18 cellular contexts compared by ENCODE assay signal in the genomic region with DNA sequence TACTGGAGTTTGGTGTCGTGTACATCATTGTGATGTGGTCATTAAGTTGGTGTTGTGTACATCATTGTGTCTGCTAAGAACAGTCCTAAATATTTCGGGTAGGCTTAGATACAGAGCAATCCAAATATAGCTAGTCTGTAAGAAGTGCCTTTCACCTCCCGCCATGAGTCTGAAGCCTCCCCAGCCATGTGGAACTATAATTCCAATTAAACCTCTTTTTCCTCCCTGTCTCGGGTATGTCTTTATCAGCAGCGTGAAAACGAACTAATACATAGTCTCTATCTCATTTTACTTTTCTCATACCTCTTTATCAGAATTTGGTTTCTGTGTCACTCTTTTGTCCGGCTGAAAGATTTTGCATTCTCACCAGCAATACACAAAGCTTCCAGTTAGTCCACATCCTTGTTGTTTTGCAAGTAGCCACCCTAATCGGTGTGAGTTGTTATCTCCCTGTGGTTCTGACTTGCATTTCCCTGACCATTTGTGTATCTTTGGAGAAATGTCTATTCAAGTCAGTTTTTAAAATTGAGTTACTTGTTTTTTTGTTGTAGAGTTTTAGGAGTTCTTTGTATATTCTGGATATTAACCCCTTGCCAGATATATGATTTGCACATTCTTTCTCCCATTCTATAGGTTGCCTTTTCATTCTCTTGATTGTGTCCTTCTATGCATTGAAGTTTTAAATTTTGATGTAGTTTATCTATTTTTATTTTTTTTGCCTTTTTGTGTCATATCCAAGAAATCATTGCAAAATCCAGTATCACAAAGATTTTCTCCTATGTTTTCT.
"Had no signal": no experiment of that assay in that cellular context is flagged by ENCODE, and none has a peak within 500 bp of the region (broad histone marks: within the 10 kb centered on the region; RNA-seq: fewer than 3 reads in every experiment).

No MANE protein-coding gene starts in this region.

- H3K27me3 Mint-ChIP-seq: activated CD4-positive, alpha-beta T cell treated with anti-CD3 and anti-CD28 coated beads for 36 hours; brain had no signal

- H3K36me3 ChIP-seq: adrenal gland, ovary, thoracic aorta, uterus had no signal

- H3K27ac ChIP-seq: adrenal gland, foreskin keratinocyte, ovary, thoracic aorta, uterus, VCaP had no signal

- H3K4me1 Mint-ChIP-seq: activated naive CD4-positive, alpha-beta T cell treated with anti-CD3 and anti-CD28 coated beads, Interleukin-2, amount 50 U/mL, for 24 hours had no signal

- H3K9me3 ChIP-seq: adrenal gland, ovary, stomach, thoracic aorta, uterus had no signal

- FAIRE-seq: endothelial cell of umbilical vein had no signal

- DNase-seq: activated CD4-positive, alpha-beta memory T cell treated with anti-CD3 and anti-CD28 coated beads for 36 hours; activated CD4-positive, alpha-beta T cell treated with anti-CD3 and anti-CD28 coated beads for 36 hours; activated T-cell treated with anti-CD3 and anti-CD28 coated beads, Interleukin-2, amount 50 U/mL, for 24 hours; adrenal gland; central memory CD4-positive, alpha-beta T cell; cortex of kidney; effector CD4-positive, alpha-beta T cell; foreskin keratinocyte; ovary; stimulated activated CD4-positive, alpha-beta T cell treated with anti-CD3 and anti-CD28 coated beads, Interleukin-1b, Interleukin-23, amount 100 ng/mL, for 48 hours; stomach; uterus had no signal

- H3K4me3 Mint-ChIP-seq: activated CD4-positive, alpha-beta memory T cell treated with anti-CD3 and anti-CD28 coated beads for 36 hours; activated CD4-positive, alpha-beta T cell treated with anti-CD3 and anti-CD28 coated beads for 36 hours; activated naive CD4-positive, alpha-beta T cell treated with anti-CD3 and anti-CD28 coated beads, Interleukin-2, amount 50 U/mL, for 24 hours; activated T-cell treated with anti-CD3 and anti-CD28 coated beads, Interleukin-2, amount 50 U/mL, for 24 hours; brain had no signal

- H3K36me3 Mint-ChIP-seq: activated CD4-positive, alpha-beta memory T cell treated with anti-CD3 and anti-CD28 coated beads for 36 hours; activated naive CD4-positive, alpha-beta T cell treated with anti-CD3 and anti-CD28 coated beads, Interleukin-2, amount 50 U/mL, for 24 hours had no signal

- H3K9me3 Mint-ChIP-seq: activated CD4-positive, alpha-beta memory T cell treated with anti-CD3 and anti-CD28 coated beads for 36 hours; activated naive CD4-positive, alpha-beta T cell treated with anti-CD3 and anti-CD28 coated beads, Interleukin-2, amount 50 U/mL, for 24 hours; activated T-cell treated with anti-CD3 and anti-CD28 coated beads, Interleukin-2, amount 50 U/mL, for 24 hours had no signal

- H3K27me3 ChIP-seq: adrenal gland, foreskin keratinocyte, ovary, stomach, uterus had no signal

- ATAC-seq: activated CD4-positive, alpha-beta T cell treated with anti-CD3 and anti-CD28 coated beads for 36 hours; foreskin keratinocyte had no signal

- H3K4me3 ChIP-seq: adrenal gland, lung, ovary, stomach, thoracic aorta, uterus had no signal

- H3K27ac Mint-ChIP-seq: activated CD4-positive, alpha-beta memory T cell treated with anti-CD3 and anti-CD28 coated beads for 36 hours; activated CD4-positive, alpha-beta T cell treated with anti-CD3 and anti-CD28 coated beads for 36 hours; activated naive CD4-positive, alpha-beta T cell treated with anti-CD3 and anti-CD28 coated beads, Interleukin-2, amount 50 U/mL, for 24 hours; activated T-cell treated with anti-CD3 and anti-CD28 coated beads, Interleukin-2, amount 50 U/mL, for 24 hours had no signal

- H3K4me1 ChIP-seq: adrenal gland, foreskin keratinocyte, uterus had no signal
